1 cellular context compared by ENCODE assay signal in the genomic region with DNA sequence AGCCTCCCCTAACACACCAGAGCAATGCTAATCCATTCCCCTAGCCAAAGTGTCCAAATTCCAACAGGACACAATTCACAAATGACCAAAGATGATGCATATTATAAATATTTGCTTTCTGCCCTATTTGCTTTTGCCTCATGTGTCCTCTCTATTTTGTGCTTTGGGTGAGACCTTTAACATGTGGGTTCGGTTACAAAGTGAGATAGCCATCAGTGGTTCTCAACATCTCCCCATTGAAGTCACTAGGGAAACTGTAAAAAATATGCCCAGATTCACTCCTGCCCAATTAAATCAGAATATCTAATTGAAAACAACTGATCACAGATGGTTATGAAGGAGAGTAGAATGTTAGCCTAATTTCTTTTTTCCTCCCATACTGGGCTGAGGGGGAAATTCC.
TF ChIP-seq lines count a peak whose summit lies in the region.

No MANE protein-coding gene starts in this region.

TF ChIP-seq in HepG2, 621 proteins besides CTCF, POLR2A, EP300 and RAD21 (continued from another document):
- TF ChIP-seq, protein P1, sequence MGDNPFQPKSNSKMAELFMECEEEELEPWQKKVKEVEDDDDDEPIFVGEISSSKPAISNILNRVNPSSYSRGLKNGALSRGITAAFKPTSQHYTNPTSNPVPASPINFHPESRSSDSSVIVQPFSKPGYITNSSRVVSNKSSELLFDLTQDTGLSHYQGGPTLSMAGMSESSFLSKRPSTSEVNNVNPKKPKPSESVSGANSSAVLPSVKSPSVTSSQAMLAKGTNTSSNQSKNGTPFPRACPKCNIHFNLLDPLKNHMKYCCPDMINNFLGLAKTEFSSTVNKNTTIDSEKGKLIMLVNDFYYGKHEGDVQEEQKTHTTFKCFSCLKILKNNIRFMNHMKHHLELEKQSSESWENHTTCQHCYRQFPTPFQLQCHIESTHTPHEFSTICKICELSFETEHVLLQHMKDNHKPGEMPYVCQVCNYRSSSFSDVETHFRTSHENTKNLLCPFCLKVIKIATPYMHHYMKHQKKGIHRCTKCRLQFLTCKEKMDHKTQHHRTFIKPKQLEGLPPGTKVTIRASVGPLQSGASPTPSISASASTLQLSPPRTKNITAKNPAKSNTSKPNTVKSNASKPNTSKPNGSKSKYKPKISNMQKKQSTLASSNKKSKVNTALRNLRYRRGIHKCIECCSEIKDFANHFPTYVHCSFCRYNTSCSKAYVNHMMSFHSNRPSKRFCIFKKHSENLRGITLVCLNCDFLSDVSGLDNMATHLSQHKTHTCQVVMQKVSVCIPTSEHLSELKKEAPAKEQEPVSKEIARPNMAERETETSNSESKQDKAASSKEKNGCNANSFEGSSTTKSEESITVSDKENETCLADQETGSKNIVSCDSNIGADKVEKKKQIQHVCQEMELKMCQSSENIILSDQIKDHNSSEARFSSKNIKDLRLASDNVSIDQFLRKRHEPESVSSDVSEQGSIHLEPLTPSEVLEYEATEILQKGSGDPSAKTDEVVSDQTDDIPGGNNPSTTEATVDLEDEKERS (CRISPR knock-in tag; IDR thresholded peaks at IDR 0.05), result no peak
- TF ChIP-seq ISX (CRISPR knock-in tag; conservative IDR thresholded peaks at IDR 0.05) (no peak), ZNF737 (CRISPR knock-in tag; IDR thresholded peaks at IDR 0.05; ENCODE audit: borderline replicate concordance) (no peak), ZNF83 (CRISPR knock-in tag; IDR thresholded peaks at IDR 0.05; ENCODE audit: borderline replicate concordance) (no peak), ZNF331 (CRISPR knock-in tag; IDR thresholded peaks at IDR 0.05) (no peak), RFXAP (CRISPR knock-in tag; IDR thresholded peaks at IDR 0.05; ENCODE audit: borderline replicate concordance) (no peak), ZNF510 (CRISPR knock-in tag; IDR thresholded peaks at IDR 0.05; ENCODE audit: low read depth) (no peak), FOXP1 (IDR thresholded peaks at IDR 0.05) (no peak), FOXP1 (CRISPR knock-in tag; IDR thresholded peaks at IDR 0.05) (peak; percentile 16; the same call in 1 of the 2 replicates)
- TF ChIP-seq, protein P2, sequence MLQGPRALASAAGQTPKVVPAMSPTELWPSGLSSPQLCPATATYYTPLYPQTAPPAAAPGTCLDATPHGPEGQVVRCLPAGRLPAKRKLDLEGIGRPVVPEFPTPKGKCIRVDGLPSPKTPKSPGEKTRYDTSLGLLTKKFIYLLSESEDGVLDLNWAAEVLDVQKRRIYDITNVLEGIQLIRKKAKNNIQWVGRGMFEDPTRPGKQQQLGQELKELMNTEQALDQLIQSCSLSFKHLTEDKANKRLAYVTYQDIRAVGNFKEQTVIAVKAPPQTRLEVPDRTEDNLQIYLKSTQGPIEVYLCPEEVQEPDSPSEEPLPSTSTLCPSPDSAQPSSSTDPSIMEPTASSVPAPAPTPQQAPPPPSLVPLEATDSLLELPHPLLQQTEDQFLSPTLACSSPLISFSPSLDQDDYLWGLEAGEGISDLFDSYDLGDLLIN (CRISPR knock-in tag; IDR thresholded peaks at IDR 0.05; ENCODE audit: borderline replicate concordance), result no peak
- TF ChIP-seq, protein P3, sequence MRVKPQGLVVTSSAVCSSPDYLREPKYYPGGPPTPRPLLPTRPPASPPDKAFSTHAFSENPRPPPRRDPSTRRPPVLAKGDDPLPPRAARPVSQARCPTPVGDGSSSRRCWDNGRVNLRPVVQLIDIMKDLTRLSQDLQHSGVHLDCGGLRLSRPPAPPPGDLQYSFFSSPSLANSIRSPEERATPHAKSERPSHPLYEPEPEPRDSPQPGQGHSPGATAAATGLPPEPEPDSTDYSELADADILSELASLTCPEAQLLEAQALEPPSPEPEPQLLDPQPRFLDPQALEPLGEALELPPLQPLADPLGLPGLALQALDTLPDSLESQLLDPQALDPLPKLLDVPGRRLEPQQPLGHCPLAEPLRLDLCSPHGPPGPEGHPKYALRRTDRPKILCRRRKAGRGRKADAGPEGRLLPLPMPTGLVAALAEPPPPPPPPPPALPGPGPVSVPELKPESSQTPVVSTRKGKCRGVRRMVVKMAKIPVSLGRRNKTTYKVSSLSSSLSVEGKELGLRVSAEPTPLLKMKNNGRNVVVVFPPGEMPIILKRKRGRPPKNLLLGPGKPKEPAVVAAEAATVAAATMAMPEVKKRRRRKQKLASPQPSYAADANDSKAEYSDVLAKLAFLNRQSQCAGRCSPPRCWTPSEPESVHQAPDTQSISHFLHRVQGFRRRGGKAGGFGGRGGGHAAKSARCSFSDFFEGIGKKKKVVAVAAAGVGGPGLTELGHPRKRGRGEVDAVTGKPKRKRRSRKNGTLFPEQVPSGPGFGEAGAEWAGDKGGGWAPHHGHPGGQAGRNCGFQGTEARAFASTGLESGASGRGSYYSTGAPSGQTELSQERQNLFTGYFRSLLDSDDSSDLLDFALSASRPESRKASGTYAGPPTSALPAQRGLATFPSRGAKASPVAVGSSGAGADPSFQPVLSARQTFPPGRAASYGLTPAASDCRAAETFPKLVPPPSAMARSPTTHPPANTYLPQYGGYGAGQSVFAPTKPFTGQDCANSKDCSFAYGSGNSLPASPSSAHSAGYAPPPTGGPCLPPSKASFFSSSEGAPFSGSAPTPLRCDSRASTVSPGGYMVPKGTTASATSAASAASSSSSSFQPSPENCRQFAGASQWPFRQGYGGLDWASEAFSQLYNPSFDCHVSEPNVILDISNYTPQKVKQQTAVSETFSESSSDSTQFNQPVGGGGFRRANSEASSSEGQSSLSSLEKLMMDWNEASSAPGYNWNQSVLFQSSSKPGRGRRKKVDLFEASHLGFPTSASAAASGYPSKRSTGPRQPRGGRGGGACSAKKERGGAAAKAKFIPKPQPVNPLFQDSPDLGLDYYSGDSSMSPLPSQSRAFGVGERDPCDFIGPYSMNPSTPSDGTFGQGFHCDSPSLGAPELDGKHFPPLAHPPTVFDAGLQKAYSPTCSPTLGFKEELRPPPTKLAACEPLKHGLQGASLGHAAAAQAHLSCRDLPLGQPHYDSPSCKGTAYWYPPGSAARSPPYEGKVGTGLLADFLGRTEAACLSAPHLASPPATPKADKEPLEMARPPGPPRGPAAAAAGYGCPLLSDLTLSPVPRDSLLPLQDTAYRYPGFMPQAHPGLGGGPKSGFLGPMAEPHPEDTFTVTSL (CRISPR knock-in tag; IDR thresholded peaks at IDR 0.05; ENCODE audit: borderline replicate concordance), result peak; percentile 27; the same call in 1 of the 2 replicates
